1 cellular context compared by ENCODE assay signal in genomic region chr1:152047954-152048640, GRCh38.
A peak's percentile ranks its signal among the peaks of the same experiment; 100 is the strongest.
TF ChIP-seq lines count a peak whose summit lies in the region.

No MANE protein-coding gene starts in this region.

TF ChIP-seq in HepG2, 621 proteins besides CTCF, POLR2A, EP300 and RAD21 (continued from another document and continues in another):
- TF ChIP-seq ZEB1 (IDR thresholded peaks at IDR 0.05; ENCODE audit: insufficient replicate concordance, low read depth) (no peak), KLF6 (CRISPR knock-in tag; IDR thresholded peaks at IDR 0.05) (0 out of 2 replicates have a peak, but pooled peaks have one; percentile 45), RFXANK (CRISPR knock-in tag; IDR thresholded peaks at IDR 0.05) (no peak), ELF3 (CRISPR knock-in tag; IDR thresholded peaks at IDR 0.05) (peak; percentile 77), DPF2 (CRISPR knock-in tag; IDR thresholded peaks at IDR 0.05; ENCODE audit: borderline replicate concordance, low read depth) (0 out of 2 replicates have a peak, but pooled peaks have one; percentile 56), ZNF619 (CRISPR knock-in tag; IDR thresholded peaks at IDR 0.05) (no peak), ATRX (CRISPR knock-in tag; IDR thresholded peaks at IDR 0.05; ENCODE audit: borderline replicate concordance) (no peak), MIER2 (CRISPR knock-in tag; IDR thresholded peaks at IDR 0.05) (no peak), HOXA9 (CRISPR knock-in tag; IDR thresholded peaks at IDR 0.05; ENCODE audit: borderline replicate concordance) (no peak), ETS1 (CRISPR knock-in tag; IDR thresholded peaks at IDR 0.05) (no peak), PBX3 (CRISPR knock-in tag; IDR thresholded peaks at IDR 0.05; ENCODE audit: borderline replicate concordance) (no peak), FOXA3 (CRISPR knock-in tag; IDR thresholded peaks at IDR 0.05) (peak; percentile 27), ZGPAT (CRISPR knock-in tag; IDR thresholded peaks at IDR 0.05) (peak; percentile 65; the same call in 1 of the 2 replicates), ZFY (CRISPR knock-in tag; IDR thresholded peaks at IDR 0.05) (peak; percentile 91), SP2 (CRISPR knock-in tag; IDR thresholded peaks at IDR 0.05) (no peak; the same call in 1 of the 2 replicates), GMEB2 (CRISPR knock-in tag; IDR thresholded peaks at IDR 0.05; ENCODE audit: low read depth) (no peak), MXD1 (CRISPR knock-in tag; IDR thresholded peaks at IDR 0.05) (no peak), SETDB1 (CRISPR knock-in tag; IDR thresholded peaks at IDR 0.05; ENCODE audit: borderline replicate concordance) (no peak), PHF5A (CRISPR knock-in tag; IDR thresholded peaks at IDR 0.05; ENCODE audit: low read depth, unreplicated experiment) (no peak), HBP1 (CRISPR knock-in tag; IDR thresholded peaks at IDR 0.05; ENCODE audit: low read depth) (0 out of 2 replicates have a peak, but pooled peaks have one; percentile 70), MIXL1 (CRISPR knock-in tag; IDR thresholded peaks at IDR 0.05) (no peak), ZNF572 (CRISPR knock-in tag; IDR thresholded peaks at IDR 0.05) (no peak), ZNF879 (CRISPR knock-in tag; IDR thresholded peaks at IDR 0.05) (no peak), SMC3 (IDR thresholded peaks at IDR 0.05; ENCODE audit: low read length) (no peak), NCOR1 (IDR thresholded peaks at IDR 0.05; ENCODE audit: borderline replicate concordance, low read length) (no peak), ATM (IDR thresholded peaks at IDR 0.05; ENCODE audit: borderline replicate concordance) (no peak), NKX3-1 (CRISPR knock-in tag; IDR thresholded peaks at IDR 0.05) (no peak), HNRNPL (IDR thresholded peaks at IDR 0.05; ENCODE audit: low read depth, low read length) (peak; percentile 78; the same call in 1 of the 2 replicates), ZMAT3 (CRISPR knock-in tag; conservative IDR thresholded peaks at IDR 0.05) (no peak), EEA1 (CRISPR knock-in tag; IDR thresholded peaks at IDR 0.05; ENCODE audit: borderline replicate concordance) (no peak), IRF1 (CRISPR knock-in tag; IDR thresholded peaks at IDR 0.05; ENCODE audit: low read depth) (no peak), FUBP1 (CRISPR knock-in tag; IDR thresholded peaks at IDR 0.05; ENCODE audit: borderline replicate concordance) (no peak), TEAD2 (CRISPR knock-in tag; IDR thresholded peaks at IDR 0.05) (no peak), ATF6 (CRISPR knock-in tag; conservative IDR thresholded peaks at IDR 0.05) (no peak), YY1 (IDR thresholded peaks at IDR 0.05; ENCODE audit: insufficient read depth, insufficient replicate concordance, low read depth, low read length) (no peak), ZNF142 (CRISPR knock-in tag; IDR thresholded peaks at IDR 0.05) (no peak), ZNF570 (CRISPR knock-in tag; IDR thresholded peaks at IDR 0.05; ENCODE audit: borderline replicate concordance) (no peak), ZNF780A (CRISPR knock-in tag; IDR thresholded peaks at IDR 0.05) (no peak), HDAC6 (IDR thresholded peaks at IDR 0.05; ENCODE audit: low read depth, low read length) (no peak), TMF1 (CRISPR knock-in tag; IDR thresholded peaks at IDR 0.05; ENCODE audit: low read depth) (no peak), AHR (CRISPR knock-in tag; IDR thresholded peaks at IDR 0.05) (no peak)
